11 cellular contexts compared by ENCODE assay signal in the genomic region with DNA sequence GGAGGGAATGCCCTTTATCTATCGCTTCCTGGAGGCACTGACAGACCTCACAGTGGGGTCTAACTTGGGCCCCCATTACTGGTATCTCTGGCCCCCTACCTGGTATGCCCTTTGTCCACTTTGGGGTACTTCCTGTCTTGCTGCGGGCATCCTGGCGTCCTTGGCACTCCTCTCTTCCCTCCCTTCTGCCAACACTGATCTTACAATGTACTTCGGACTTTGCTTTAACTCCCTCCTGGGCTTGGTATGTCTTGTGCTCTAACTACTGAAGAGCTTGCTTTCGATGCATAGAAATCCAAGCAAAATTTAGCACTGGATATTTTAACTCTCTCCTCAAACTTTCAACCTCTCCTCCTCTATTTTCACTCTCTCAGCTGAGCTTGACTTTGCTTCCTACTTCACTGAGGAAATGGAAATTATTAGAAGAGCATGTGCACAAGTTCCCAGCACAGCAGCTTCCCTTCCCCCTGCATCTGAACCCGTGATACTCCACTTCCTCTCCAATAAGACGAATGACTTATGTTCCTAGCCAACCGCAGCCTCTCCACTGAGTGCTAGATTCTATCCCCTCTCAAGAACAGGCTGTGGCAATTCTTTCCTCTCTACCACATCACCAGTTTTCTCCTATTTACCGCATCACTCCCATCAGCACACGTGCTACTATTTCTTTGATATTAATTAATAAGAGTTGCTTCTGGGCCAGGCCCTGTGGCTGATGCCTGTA. TPM values are rescaled to one million over a fixed set of nuclear protein-coding genes. Genes with fewer than 3 reads are reported as not detected.
DNase-seq lines count a peak whose midpoint lies in the region; ATAC-seq and TF ChIP-seq lines count a peak whose summit lies in the region.
"Had no signal": no experiment of that assay in that cellular context is flagged by ENCODE, and none has a peak within 500 bp of the region (broad histone marks: within the 10 kb centered on the region; RNA-seq: fewer than 3 reads in every experiment).

No MANE protein-coding gene starts in this region.

- WGBS in heart right ventricle, 2 donors, result 55 to 59% methylated on average over 10 of the region's 10 CpGs

- H3K9me3 ChIP-seq in heart right ventricle (peaks cover 0 to 3% (median 0%) of the 10 kb centered on the region in 11 donors), vagina (no peaks in the 10 kb centered on the region)

- CTCF ChIA-PET in activated CD4-positive, alpha-beta T cell treated with anti-CD3 and anti-CD28 coated beads, Interleukin-2, amount 10 ng/mL, durations not matched to agents 7 days and 5 days (lab: Charles Lee), result interaction anchor here (1.7 to 2.5 kb wide), 2 partner anchors 10 to 17 kb away, joined by 7 read pairs; no protein-coding TSS in a partner anchor

- POLR2A ChIA-PET in activated CD4-positive, alpha-beta T cell treated with anti-CD3 and anti-CD28 coated beads, Interleukin-2, amount 10 ng/mL, durations not matched to agents 7 days and 5 days (lab: Charles Lee), result interaction anchor here (0.5 kb wide), 1 partner anchor 181 kb away, joined by 3 read pairs; no protein-coding TSS in a partner anchor

- H3K9me3 Mint-ChIP-seq in activated CD4-positive, alpha-beta T cell treated with anti-CD3 and anti-CD28 coated beads, Interleukin-2, amount 10 ng/mL, durations not matched to agents 7 days and 5 days, result no peaks in the 10 kb centered on the region
- H3K9me3 Mint-ChIP-seq: CD8-positive, alpha-beta T cell had no signal

- TF ChIP-seq POLR2A in vagina (IDR thresholded peaks at IDR 0.05), result no peak

- no peaks in the 10 kb centered on the region for H3K36me3 Mint-ChIP-seq in activated CD4-positive, alpha-beta T cell treated with anti-CD3 and anti-CD28 coated beads, Interleukin-2, amount 10 ng/mL, durations not matched to agents 7 days and 5 days (ENCODE audit: low read depth)
- H3K36me3 Mint-ChIP-seq: CD8-positive, alpha-beta T cell had no signal

- H3K4me1 ChIP-seq in heart right ventricle (peaks cover 0 to 9% (median 0%) of the 10 kb centered on the region in 9 donors), vagina (no peaks in the 10 kb centered on the region)

- H3K36me3 ChIP-seq in heart right ventricle, result no peaks in the 10 kb centered on the region
- no peaks in the 10 kb centered on the region for H3K36me3 ChIP-seq in vagina

- H3K27ac ChIP-seq in heart right ventricle, result peak overlapping the region in 5 of 10 donors; percentile 34 to 75 (median 56)
- peak overlapping the region; percentile 13 for H3K27ac ChIP-seq in vagina
- H3K27ac ChIP-seq: epithelial cell of prostate had no signal

- H3K4me1 Mint-ChIP-seq in activated CD4-positive, alpha-beta T cell treated with anti-CD3 and anti-CD28 coated beads, Interleukin-2, amount 10 ng/mL, durations not matched to agents 7 days and 5 days, result peaks cover 29% of the 10 kb centered on the region

- TF ChIP-seq CTCF in heart right ventricle (IDR thresholded peaks at IDR 0.05) (no peak), vagina (IDR thresholded peaks at IDR 0.05) (no peak)

- H3K27me3 Mint-ChIP-seq in activated CD4-positive, alpha-beta T cell treated with anti-CD3 and anti-CD28 coated beads, Interleukin-2, amount 10 ng/mL, durations not matched to agents 7 days and 5 days, result no peaks in the 10 kb centered on the region

- no peak overlapping the region for H3K4me3 ChIP-seq in heart right ventricle
- no peak overlapping the region for H3K4me3 ChIP-seq in vagina

- H3K27me3 ChIP-seq in heart right ventricle (peaks cover 0 to 75% (median 0%) of the 10 kb centered on the region in 7 donors), vagina (no peaks in the 10 kb centered on the region)

- ATAC-seq in heart right ventricle (peak in 6 of 8 donors; percentile 53 to 81 (median 72)), Right ventricle myocardium inferior (no peak), left lobe of liver (peak; percentile 81)
- ATAC-seq: CD8-positive, alpha-beta T cell had no signal

- H3K27ac Mint-ChIP-seq in activated CD4-positive, alpha-beta T cell treated with anti-CD3 and anti-CD28 coated beads, Interleukin-2, amount 10 ng/mL, durations not matched to agents 7 days and 5 days, result peak overlapping the region; percentile 79
- H3K27ac Mint-ChIP-seq: CD8-positive, alpha-beta T cell had no signal

- DNase-seq in heart right ventricle, result peak in 1 of 2 donors; percentile 27
- DNase-seq in Right ventricle myocardium inferior (ENCODE audit: missing footprints), result no peak
- DNase-seq in activated CD4-positive, alpha-beta T cell treated with anti-CD3 and anti-CD28 coated beads, Interleukin-2, amount 10 ng/mL, durations not matched to agents 7 days and 5 days, result peak; percentile 41
- DNase-seq in left lobe of liver (ENCODE audit: low spot score), result no peak
- no peak for DNase-seq in vagina (ENCODE audit: extremely low spot score in 2 of 2)
- DNase-seq in NCI-H2171 treated with DMSO at 0.1 percent for 48 hours (lab: John Stamatoyannopoulos, UW), result no peak
- no peak for DNase-seq in islet precursor cell
- no peak for DNase-seq in HCEC 1CT

- H3K4me3 Mint-ChIP-seq in activated CD4-positive, alpha-beta T cell treated with anti-CD3 and anti-CD28 coated beads, Interleukin-2, amount 10 ng/mL, durations not matched to agents 7 days and 5 days, result no peak overlapping the region
- H3K4me3 Mint-ChIP-seq: CD8-positive, alpha-beta T cell had no signal

- intact Hi-C loops in heart right ventricle (cut with DNase I) (loop anchor here in 2 of 10 donors (5.0 kb wide), 2 partner anchors 111 to 236 kb away; no protein-coding TSS in a partner anchor), Right ventricle myocardium inferior (cut with DNase I) (no loop called here), vagina (cut with DNase I) (no loop called here)

RNA-seq across cellular contexts. Expression of a gene that starts 52.9 kb away (rescaled TPM):
- total RNA-seq in heart right ventricle (not detected), Right ventricle myocardium inferior (not detected), left lobe of liver (not detected), vagina (not detected)
- polyA plus RNA-seq in heart right ventricle, result not detected
- not detected for total RNA-seq in activated CD4-positive, alpha-beta T cell treated with anti-CD3 and anti-CD28 coated beads, Interleukin-2, amount 10 ng/mL, durations not matched to agents 7 days and 5 days
- total RNA-seq: CD8-positive, alpha-beta T cell; NCI-H460 had no signal
